Comparison of ENCODE assay signal across 21 cellular contexts in the genomic region with DNA sequence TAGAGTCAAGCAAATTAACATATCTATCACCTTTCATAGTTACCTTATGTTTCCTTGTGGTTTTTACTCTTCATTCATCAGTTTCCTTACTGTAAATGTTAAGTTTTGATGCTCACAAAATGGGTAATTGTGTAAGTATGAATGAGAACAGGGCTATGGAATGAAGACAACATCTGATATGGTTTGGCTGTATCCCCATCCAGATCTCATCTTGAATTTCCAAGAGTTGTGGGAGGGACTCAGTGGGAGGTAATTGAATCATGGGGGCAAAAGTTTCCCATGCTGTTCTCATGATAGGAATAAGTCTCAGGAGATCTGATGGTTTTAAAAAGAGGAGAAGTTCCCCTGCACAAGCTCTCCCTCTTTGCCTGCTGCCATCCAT.
DNase-seq lines count a peak whose midpoint lies in the region; ATAC-seq and TF ChIP-seq lines count a peak whose summit lies in the region.
"Had no signal": no experiment of that assay in that cellular context is flagged by ENCODE, and none has a peak within 500 bp of the region (broad histone marks: within the 10 kb centered on the region; RNA-seq: fewer than 3 reads in every experiment).

No MANE protein-coding gene starts in this region.

- H4K5ac ChIP-seq in IMR-90 (ENCODE audit: low read depth, low read length), result no peak overlapping the region

- H3K4ac ChIP-seq in IMR-90 (ENCODE audit: low read depth, low read length), result no peak overlapping the region
- H3K4ac ChIP-seq in mesenchymal stem cell (ENCODE audit: low read depth in 1 of 2, low read length in 2 of 2), result no peak overlapping the region

- H3K9ac ChIP-seq in IMR-90 (ENCODE audit: low read depth, low read length) (no peak overlapping the region), mesenchymal stem cell (ENCODE audit: low read length) (peak overlapping the region; percentile 62)
- H3K9ac ChIP-seq: KMS-11 had no signal

- H3K4me3 ChIP-seq in AG09309 (ENCODE audit: control insufficient read depth, low read depth, low read length) (no peak overlapping the region), IMR-90 (ENCODE audit: insufficient read depth, low read depth, low read length) (no peak overlapping the region), mesenchymal stem cell (ENCODE audit: insufficient read depth in 1 of 2, low read depth in 1 of 2, low read length in 2 of 2) (peak overlapping the region in 1 of 2 experiments; percentile 65)
- H3K4me3 ChIP-seq: adrenal gland, psoas muscle, stomach had no signal

- H4K20me1 ChIP-seq in IMR-90 (ENCODE audit: insufficient read depth, low read length), result no peaks in the 10 kb centered on the region

- H2BK5ac ChIP-seq in IMR-90 (ENCODE audit: low read depth, low read length, poor library complexity, severe bottlenecking) (no peak overlapping the region), mesenchymal stem cell (ENCODE audit: low read depth, low read length, poor library complexity, severe bottlenecking) (no peak overlapping the region)

- H3K4me1 Mint-ChIP-seq in activated naive CD8-positive, alpha-beta T cell treated with anti-CD3 and anti-CD28 coated beads, Interleukin-2, amount 50 U/mL, for 24 hours, result no peaks in the 10 kb centered on the region
- H3K4me1 Mint-ChIP-seq: activated CD4-positive, alpha-beta T cell treated with anti-CD3 and anti-CD28 coated beads, Interleukin-2, amount 10 ng/mL, durations not matched to agents 7 days and 5 days; CD4-positive, alpha-beta memory T cell had no signal

- H4K8ac ChIP-seq in IMR-90 (ENCODE audit: low read depth in 2 of 2, low read length in 2 of 2), result no peak overlapping the region
- H4K8ac ChIP-seq in mesenchymal stem cell (ENCODE audit: low read length), result no peak overlapping the region

- no peak overlapping the region for H3K27ac ChIP-seq in IMR-90 (ENCODE audit: insufficient read depth, low read length)
- no peak overlapping the region for H3K27ac ChIP-seq in mesenchymal stem cell (ENCODE audit: low read length, poor library complexity, severe bottlenecking)
- H3K27ac ChIP-seq: adrenal gland, KMS-11, psoas muscle, stomach had no signal

- H2BK120ac ChIP-seq in IMR-90 (ENCODE audit: low read depth, low read length), result no peak overlapping the region
- no peak overlapping the region for H2BK120ac ChIP-seq in mesenchymal stem cell (ENCODE audit: low read depth, low read length)

- no TSS peak for BruUV-seq in IMR-90 (replicated peaks; lab: Mats Ljungman, UMichigan)

- H3K4me2 ChIP-seq in IMR-90 (ENCODE audit: low read depth, low read length), result no peak overlapping the region
- no peak overlapping the region for H3K4me2 ChIP-seq in mesenchymal stem cell (ENCODE audit: low read length, poor library complexity, severe bottlenecking)
- H3K4me2 ChIP-seq: KMS-11 had no signal

- ATAC-seq in IMR-90 (ENCODE audit: low read depth), result peak; percentile 51
- no peak for ATAC-seq in activated naive CD8-positive, alpha-beta T cell treated with anti-CD3 and anti-CD28 coated beads, Interleukin-2, amount 50 U/mL, for 24 hours
- ATAC-seq: natural killer cell treated with Interleukin-12 subunit alpha and Interleukin-12 subunit beta and Interleukin-15 and Interleukin-18, amount 100 ng/mL, for 72 hours; psoas muscle had no signal

- in situ Hi-C loops in IMR-90 (cut with MboI; ENCODE audit: low sequenced_read_pairs), result no loop called here

- dilution Hi-C loops in IMR-90 (cut with HindIII; ENCODE audit: low sequenced_read_pairs, unreplicated experiment), result no loop called here

- peaks cover 12% of the 10 kb centered on the region for H3K27me3 Mint-ChIP-seq in activated naive CD8-positive, alpha-beta T cell treated with anti-CD3 and anti-CD28 coated beads, Interleukin-2, amount 50 U/mL, for 24 hours

- no peak overlapping the region for H2BK20ac ChIP-seq in IMR-90 (ENCODE audit: low read depth, low read length)

- H3K23ac ChIP-seq in IMR-90 (ENCODE audit: low read depth, low read length) (no peak overlapping the region), mesenchymal stem cell (ENCODE audit: low read length in 2 of 2) (no peak overlapping the region)

- H3K27ac Mint-ChIP-seq in activated naive CD8-positive, alpha-beta T cell treated with anti-CD3 and anti-CD28 coated beads, Interleukin-2, amount 50 U/mL, for 24 hours, result no peak overlapping the region
- H3K27ac Mint-ChIP-seq: activated CD4-positive, alpha-beta T cell treated with anti-CD3 and anti-CD28 coated beads, Interleukin-2, amount 10 ng/mL, durations not matched to agents 7 days and 5 days; CD4-positive, alpha-beta memory T cell; natural killer cell treated with Interleukin-12 subunit alpha and Interleukin-12 subunit beta and Interleukin-15 and Interleukin-18, amount 100 ng/mL, for 72 hours had no signal

- H4K91ac ChIP-seq in IMR-90 (ENCODE audit: insufficient read depth, low read depth, low read length) (no peak overlapping the region), mesenchymal stem cell (ENCODE audit: low read length) (no peak overlapping the region)

- CTCF ChIA-PET in IMR-90 (lab: Yijun Ruan, JAX), result no interaction called here

- no peak for TF ChIP-seq POLR2A in IMR-90 (IDR thresholded peaks at IDR 0.05; ENCODE audit: low read depth, low read length)
- TF ChIP-seq POLR2A in erythroblast (IDR thresholded peaks at IDR 0.05; ENCODE audit: low read length), result no peak

- no peak for TF ChIP-seq CTCF in AG09309 (IDR thresholded peaks at IDR 0.05; ENCODE audit: control insufficient read depth, insufficient read depth, low read depth, low read length, missing control alignments)
- no peak for TF ChIP-seq CTCF in IMR-90 (conservative IDR thresholded peaks at IDR 0.05; ENCODE audit: low read depth, low read length)

- intact Hi-C loops in IMR-90 (cut with micrococcal nuclease), result no loop called here

- H3K36me3 ChIP-seq in IMR-90 (ENCODE audit: control insufficient read depth, insufficient read depth, low read length) (no peaks in the 10 kb centered on the region), mesenchymal stem cell (ENCODE audit: control insufficient read depth in 1 of 2, insufficient read depth in 2 of 2, low read depth in 1 of 2, low read length in 2 of 2) (no peaks in the 10 kb centered on the region)
- H3K36me3 ChIP-seq: adrenal gland, stomach had no signal

- H3K27me3 ChIP-seq in IMR-90 (ENCODE audit: control insufficient read depth, insufficient read depth, low read length) (peaks cover 12% of the 10 kb centered on the region; the same call in 1 of the 2 replicates), mesenchymal stem cell (ENCODE audit: control insufficient read depth in 1 of 2, insufficient read depth in 1 of 2, low read length in 2 of 2) (no peaks in the 10 kb centered on the region)
- H3K27me3 ChIP-seq: adrenal gland, stomach had no signal

- no peaks in the 10 kb centered on the region for H3K9me3 Mint-ChIP-seq in activated naive CD8-positive, alpha-beta T cell treated with anti-CD3 and anti-CD28 coated beads, Interleukin-2, amount 50 U/mL, for 24 hours
- H3K9me3 Mint-ChIP-seq: activated CD4-positive, alpha-beta T cell treated with anti-CD3 and anti-CD28 coated beads, Interleukin-2, amount 10 ng/mL, durations not matched to agents 7 days and 5 days had no signal

- H2BK12ac ChIP-seq in mesenchymal stem cell (ENCODE audit: low read length in 2 of 2), result no peak overlapping the region

- no peak overlapping the region for H3K14ac ChIP-seq in IMR-90 (replicated peaks; ENCODE audit: low read depth, low read length)
- no peak overlapping the region for H3K14ac ChIP-seq in mesenchymal stem cell (ENCODE audit: low read length in 2 of 2)

- no peaks in the 10 kb centered on the region for H3K79me1 ChIP-seq in IMR-90 (ENCODE audit: low read depth in 1 of 2, low read length in 2 of 2)
- H3K79me1 ChIP-seq in mesenchymal stem cell (replicated peaks; ENCODE audit: low read length, poor library complexity, severe bottlenecking), result no peaks in the 10 kb centered on the region

- no peak overlapping the region for H3K4me3 Mint-ChIP-seq in activated naive CD8-positive, alpha-beta T cell treated with anti-CD3 and anti-CD28 coated beads, Interleukin-2, amount 50 U/mL, for 24 hours
- H3K4me3 Mint-ChIP-seq: activated CD4-positive, alpha-beta T cell treated with anti-CD3 and anti-CD28 coated beads, Interleukin-2, amount 10 ng/mL, durations not matched to agents 7 days and 5 days; CD4-positive, alpha-beta memory T cell; natural killer cell treated with Interleukin-12 subunit alpha and Interleukin-12 subunit beta and Interleukin-15 and Interleukin-18, amount 100 ng/mL, for 72 hours had no signal

- H3K9me1 ChIP-seq in IMR-90 (ENCODE audit: insufficient read depth, low read length), result no peaks in the 10 kb centered on the region

- H2AFZ ChIP-seq in IMR-90 (replicated peaks; ENCODE audit: low read length, poor library complexity), result no peak overlapping the region
- no peak overlapping the region for H2AFZ ChIP-seq in mesenchymal stem cell (ENCODE audit: low read depth, low read length)

- no peak overlapping the region for H2BK15ac ChIP-seq in IMR-90 (ENCODE audit: low read depth, low read length)
- H2BK15ac ChIP-seq in mesenchymal stem cell (ENCODE audit: low read depth, poor library complexity, severe bottlenecking), result no peak overlapping the region

- DNase-seq in AG09309 (ENCODE audit: low read depth) (peak; percentile 74), IMR-90 (peak; percentile 83), brain pericyte (ENCODE audit: low read depth, low spot score) (peak; percentile 15), mesenchymal stem cell (no peak), GF-D8 (lab: John Stamatoyannopoulos, UW) (no peak), cerebellar cortex (ENCODE audit: low spot score) (no peak), erythroblast (lab: John Stamatoyannopoulos, UW) (no peak)
- no peak for DNase-seq in activated naive CD8-positive, alpha-beta T cell treated with anti-CD3 and anti-CD28 coated beads, Interleukin-2, amount 50 U/mL, for 24 hours
- DNase-seq: activated CD4-positive, alpha-beta T cell treated with anti-CD3 and anti-CD28 coated beads, Interleukin-2, amount 10 ng/mL, durations not matched to agents 7 days and 5 days; activated CD8-positive, alpha-beta memory T cell treated with anti-CD3 and anti-CD28 coated beads, Interleukin-2, amount 50 U/mL, for 4 hours; activated effector memory CD4-positive, alpha-beta T cell treated with Interleukin-2 at 50 U/mL for 16 hours; adrenal gland; CD4-positive, alpha-beta memory T cell; NCI-H1105 treated with DMSO at 0.1 percent for 48 hours; NCI-H69; psoas muscle; small intestine; stimulated activated CD4-positive, alpha-beta T cell treated with anti-CD3 and anti-CD28 coated beads, Interleukin-4, amount 100 ng/mL, for 24 hours; stomach had no signal

- H2AK5ac ChIP-seq in IMR-90 (ENCODE audit: low read depth, low read length), result no peak overlapping the region
- no peak overlapping the region for H2AK5ac ChIP-seq in mesenchymal stem cell (ENCODE audit: low read length, severe bottlenecking)

- POLR2A ChIA-PET in IMR-90 (lab: Charles Lee; ENCODE audit: unreplicated experiment), result no interaction called here

- H2AK9ac ChIP-seq in IMR-90 (replicated peaks; ENCODE audit: low read depth, low read length, poor library complexity), result no peak overlapping the region

- no peak overlapping the region for H3K56ac ChIP-seq in IMR-90 (ENCODE audit: extremely low read depth, insufficient read depth, low read length)

- TF ChIP-seq RAD21 in IMR-90 (IDR thresholded peaks at IDR 0.05; ENCODE audit: low read length), result no peak

- H3K18ac ChIP-seq in IMR-90 (ENCODE audit: low read depth, low read length) (peak overlapping the region; percentile 64; the same call in 1 of the 2 replicates), mesenchymal stem cell (ENCODE audit: low read depth in 1 of 2, low read length in 2 of 2) (no peak overlapping the region)

- H3K36me3 Mint-ChIP-seq in activated naive CD8-positive, alpha-beta T cell treated with anti-CD3 and anti-CD28 coated beads, Interleukin-2, amount 50 U/mL, for 24 hours (ENCODE audit: low read depth), result no peaks in the 10 kb centered on the region
- H3K36me3 Mint-ChIP-seq: CD4-positive, alpha-beta memory T cell; natural killer cell treated with Interleukin-12 subunit alpha and Interleukin-12 subunit beta and Interleukin-15 and Interleukin-18, amount 100 ng/mL, for 72 hours had no signal

- H3K4me1 ChIP-seq in IMR-90 (ENCODE audit: control insufficient read depth, insufficient read depth, low read length), result no peaks in the 10 kb centered on the region
- no peaks in the 10 kb centered on the region for H3K4me1 ChIP-seq in mesenchymal stem cell (ENCODE audit: control insufficient read depth, insufficient read depth, low read depth, low read length)
- H3K4me1 ChIP-seq: adrenal gland, psoas muscle, stomach had no signal

- H3K9me3 ChIP-seq in IMR-90 (ENCODE audit: control insufficient read depth, insufficient read depth, low read length) (no peaks in the 10 kb centered on the region; the same call in 1 of the 2 replicates), mesenchymal stem cell (ENCODE audit: control insufficient read depth, low read length) (no peaks in the 10 kb centered on the region)
- H3K9me3 ChIP-seq: adrenal gland, psoas muscle, stomach had no signal

Comparison
In these comparisons a context has a peak if more than half of its experiments do, and no peak if none do; other contexts are left out.
1. DNase-seq: peak in AG09309 (single experiment), IMR-90 (single experiment) and brain pericyte (single experiment); none in mesenchymal stem cell (single experiment), GF-D8 (single experiment), activated naive CD8-positive, alpha-beta T cell treated with anti-CD3 and anti-CD28 coated beads, Interleukin-2, amount 50 U/mL, for 24 hours (single experiment), cerebellar cortex (single experiment) and erythroblast (0 of 2).